14 cellular contexts compared by ENCODE assay signal in the genomic region with DNA sequence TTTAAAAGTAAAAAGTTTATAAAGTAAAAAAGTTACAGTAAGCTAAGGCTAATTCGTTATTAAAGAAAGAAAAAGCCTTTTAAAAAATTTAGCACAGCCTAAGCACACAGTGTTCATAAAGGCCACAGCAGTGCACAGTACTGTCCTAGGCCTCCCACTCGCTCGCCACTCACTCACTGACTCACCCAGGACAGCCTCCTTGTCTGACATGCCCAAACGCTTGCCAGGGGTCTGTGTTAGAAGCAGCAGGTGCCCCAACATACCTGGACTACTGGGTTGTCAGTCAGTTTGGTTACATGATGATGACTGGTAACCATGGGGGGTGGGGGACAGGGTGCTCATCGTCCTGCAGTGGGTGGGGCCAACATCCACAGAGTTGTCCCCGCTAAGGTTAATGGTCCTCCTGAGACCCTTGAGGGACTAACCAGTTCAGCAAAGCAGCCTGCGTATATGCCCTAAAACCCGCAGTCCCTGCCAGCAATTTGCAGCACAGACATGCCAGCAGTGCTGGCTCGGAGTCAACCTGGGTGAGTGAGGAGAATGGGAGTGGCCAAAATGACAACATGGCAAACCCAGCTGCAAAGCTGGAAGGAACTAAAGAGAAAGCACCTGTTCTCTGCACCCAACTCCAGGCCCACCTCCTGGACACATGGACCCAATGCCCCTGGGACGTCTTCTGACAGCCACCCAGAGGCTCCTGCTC. TPM values are rescaled to one million over a fixed set of nuclear protein-coding genes. Genes with fewer than 3 reads are reported as not detected.
DNase-seq lines count a peak whose midpoint lies in the region; ATAC-seq, FAIRE-seq and TF ChIP-seq lines count a peak whose summit lies in the region.
"Had no signal": no experiment of that assay in that cellular context is flagged by ENCODE, and none has a peak within 500 bp of the region (broad histone marks: within the 10 kb centered on the region; RNA-seq: fewer than 3 reads in every experiment).

No MANE protein-coding gene starts in this region.

- TF ChIP-seq POLR2A in right lobe of liver (IDR thresholded peaks at IDR 0.05) = no peak
- TF ChIP-seq POLR2A in HepG2 (IDR thresholded peaks at IDR 0.05; ENCODE audit: insufficient read depth in 1 of 2, low read depth in 2 of 2, low read length in 2 of 2) = no peak
- no peak for TF ChIP-seq POLR2A in upper lobe of left lung (IDR thresholded peaks at IDR 0.05)

- no peak overlapping the region for H3K9ac ChIP-seq in HepG2 (ENCODE audit: insufficient read depth, low read depth, low read length)

- no peak overlapping the region for H3K4me2 ChIP-seq in HepG2 (ENCODE audit: low read depth, low read length)

- H3K27me3 Mint-ChIP-seq in activated T-helper 17 cell treated with anti-CD3 and anti-CD28 coated beads, Interleukin-2, amount 50 U/mL, for 72 hours = no peaks in the 10 kb centered on the region
- H3K27me3 Mint-ChIP-seq: activated B cell treated with CpG ODN at 0.5 μM for 24 hours had no signal

- POLR2A ChIA-PET in HepG2 (lab: Yijun Ruan, JAX) = no interaction called here

- ATAC-seq in right lobe of liver (peak; percentile 81 to 96 (median 85)), HepG2 (no peak; the same call in 2 of the 3 replicates), left lobe of liver (peak; percentile 95), upper lobe of left lung (ENCODE audit: low FRiP score in 2 of 2) (peak; percentile 16 to 50), HG03378 (IDR thresholded peaks at IDR 0.05; ENCODE audit: unreplicated experiment) (no peak)
- peak; percentile 37 for ATAC-seq in activated T-helper 17 cell treated with anti-CD3 and anti-CD28 coated beads, Interleukin-2, amount 50 U/mL, for 72 hours (replicated peaks)

- TF ChIP-seq RAD21 in HepG2 (CRISPR knock-in tag; IDR thresholded peaks at IDR 0.05) = no peak

- no TSS peak for BruUV-seq in HepG2 (replicated peaks; lab: Mats Ljungman, UMichigan)

- H3K4me1 Mint-ChIP-seq in activated T-helper 17 cell treated with anti-CD3 and anti-CD28 coated beads, Interleukin-2, amount 50 U/mL, for 72 hours = no peaks in the 10 kb centered on the region
- H3K4me1 Mint-ChIP-seq: immature natural killer cell had no signal

- intact Hi-C loops in right lobe of liver (cut with DNase I) = no loop called here
- intact Hi-C loops in HepG2 (cut with micrococcal nuclease; ENCODE audit: unreplicated experiment) = no loop called here

- TF ChIP-seq CTCF in right lobe of liver (IDR thresholded peaks at IDR 0.05) = no peak
- TF ChIP-seq CTCF in HepG2 (CRISPR knock-in tag; IDR thresholded peaks at IDR 0.05) = no peak
- TF ChIP-seq CTCF in upper lobe of left lung (IDR thresholded peaks at IDR 0.05) = no peak

- FAIRE-seq in HepG2 (lab: Jason Lieb, UNC) = no peak
- FAIRE-seq: HTR-8/SVneo had no signal

- H2AFZ ChIP-seq in HepG2 (ENCODE audit: low read length) = no peak overlapping the region

- no peaks in the 10 kb centered on the region for H4K20me1 ChIP-seq in HepG2 (ENCODE audit: insufficient read depth, low read length)

- peaks cover 38% of the 10 kb centered on the region for H3K36me3 Mint-ChIP-seq in activated T-helper 17 cell treated with anti-CD3 and anti-CD28 coated beads, Interleukin-2, amount 50 U/mL, for 72 hours (ENCODE audit: low read depth)
- H3K36me3 Mint-ChIP-seq: immature natural killer cell had no signal

- H3K27ac Mint-ChIP-seq in activated T-helper 17 cell treated with anti-CD3 and anti-CD28 coated beads, Interleukin-2, amount 50 U/mL, for 72 hours = no peak overlapping the region
- H3K27ac Mint-ChIP-seq: immature natural killer cell had no signal

- CTCF ChIA-PET in HepG2 (lab: Yijun Ruan, JAX; ENCODE audit: low intra/inter-chr PET ratio, low total read pairs) = no interaction called here

- H3K27ac ChIP-seq in right lobe of liver (no peak overlapping the region), HepG2 (ENCODE audit: extremely low read length, insufficient read depth, low read length) (no peak overlapping the region), upper lobe of left lung (no peak overlapping the region)

- 62% methylated on average over 5 of the region's 10 CpGs for WGBS in right lobe of liver (ENCODE audit: insufficient coverage, low coverage, low lambda C conversion rate, missing lambda C conversion rate)
- 94% methylated on average over 10 of the region's 10 CpGs for WGBS in HepG2 (ENCODE audit: low lambda C conversion rate)
- 72 to 80% methylated on average over 5 to 10 of the region's 10 CpGs for WGBS in upper lobe of left lung, 2 donors

- H3K27me3 ChIP-seq in right lobe of liver (no peaks in the 10 kb centered on the region), HepG2 (ENCODE audit: control insufficient read depth in 1 of 2, insufficient read depth in 2 of 2, low read length in 2 of 2) (no peaks in the 10 kb centered on the region), upper lobe of left lung (no peaks in the 10 kb centered on the region)

- DNase-seq in right lobe of liver (peak in 2 of 3 donors; percentile 55 to 74), HepG2 (ENCODE audit: low spot score) (no peak), left lobe of liver (ENCODE audit: low spot score) (peak; percentile 71), upper lobe of left lung (no peak), ureter (ENCODE audit: low spot score) (no peak)
- no peak for DNase-seq in stimulated activated CD4-positive, alpha-beta T cell treated with anti-CD3 and anti-CD28 coated beads, Interleukin-2, amount 100 ng/mL, for 24 hours
- DNase-seq: activated B cell treated with CpG ODN at 0.5 μM for 24 hours; AML-193; central memory CD4-positive, alpha-beta T cell; immature natural killer cell; NCI-H187 had no signal

- TF ChIP-seq EP300 in HepG2 (IDR thresholded peaks at IDR 0.05; ENCODE audit: low read depth in 2 of 2, low read length in 2 of 2) (no peak), HepG2 (CRISPR knock-in tag; IDR thresholded peaks at IDR 0.05; ENCODE audit: borderline replicate concordance) (no peak), upper lobe of left lung (IDR thresholded peaks at IDR 0.05) (no peak)

- H3K4me1 ChIP-seq in right lobe of liver = no peaks in the 10 kb centered on the region
- H3K4me1 ChIP-seq in HepG2 (ENCODE audit: insufficient read depth, low read length) = no peaks in the 10 kb centered on the region
- no peaks in the 10 kb centered on the region for H3K4me1 ChIP-seq in upper lobe of left lung

- H3K36me3 ChIP-seq in right lobe of liver = peaks cover 0 to 26% (median 8%) of the 10 kb centered on the region in 4 donors
- peaks cover 7 to 30% of the 10 kb centered on the region in 2 experiments for H3K36me3 ChIP-seq in HepG2 (replicated peaks in 1 of 2; ENCODE audit: control insufficient read depth in 1 of 2, insufficient read depth in 2 of 2, low read length in 2 of 2)
- H3K36me3 ChIP-seq in upper lobe of left lung = peaks cover 12 to 65% (median 39%) of the 10 kb centered on the region in 4 donors

- no peaks in the 10 kb centered on the region for H3K79me2 ChIP-seq in HepG2 (ENCODE audit: insufficient read depth, low read length)

- H3K9me3 ChIP-seq in right lobe of liver = no peaks in the 10 kb centered on the region
- H3K9me3 ChIP-seq in HepG2 (ENCODE audit: low read length) = no peaks in the 10 kb centered on the region
- H3K9me3 ChIP-seq in upper lobe of left lung = no peaks in the 10 kb centered on the region

- H3K4me3 ChIP-seq in right lobe of liver = no peak overlapping the region
- H3K4me3 ChIP-seq in HepG2 (replicated peaks in 1 of 3; ENCODE audit: insufficient read depth in 1 of 3, low read depth in 2 of 3, low read length in 3 of 3) = no peak overlapping the region
- H3K4me3 ChIP-seq in upper lobe of left lung = no peak overlapping the region

- no peaks in the 10 kb centered on the region for H3K9me3 Mint-ChIP-seq in activated T-helper 17 cell treated with anti-CD3 and anti-CD28 coated beads, Interleukin-2, amount 50 U/mL, for 72 hours
- H3K9me3 Mint-ChIP-seq: activated B cell treated with CpG ODN at 0.5 μM for 24 hours, immature natural killer cell had no signal

- in situ Hi-C loops in HepG2 (cut with HindIII; ENCODE audit: extremely low pct_ligation_motif_present, low pct_unique_long_range_greater_than_20kb) = no loop called here

- no peak overlapping the region for H3K4me3 Mint-ChIP-seq in activated T-helper 17 cell treated with anti-CD3 and anti-CD28 coated beads, Interleukin-2, amount 50 U/mL, for 72 hours
- H3K4me3 Mint-ChIP-seq: activated B cell treated with CpG ODN at 0.5 μM for 24 hours, immature natural killer cell had no signal

TF ChIP-seq in HepG2, 621 proteins besides CTCF, POLR2A, EP300 and RAD21 (continues in another document):
- TF ChIP-seq U2AF2 (IDR thresholded peaks at IDR 0.05; ENCODE audit: low read depth, low read length) = no peak

RNA-seq across cellular contexts. Expression of a gene that starts 49.2 kb away (rescaled TPM):
- total RNA-seq in right lobe of liver = 10 to 100 TPM; 44.3 to 73.2 (median 50.7) TPM
- 58.3 and 68.2 TPM in 2 replicates for total RNA-seq in HepG2 (2016; rRNA removed; fragmentation: Illumina TruSeq; extraction: Trizol)
- 8.0 and 12.6 TPM in 2 replicates for total RNA-seq in HepG2 (2016; cell fraction: cytosol; rRNA removed; fragmentation: Illumina TruSeq; extraction: Trizol; ENCODE audit: low read depth)
- 52.9 and 61.7 TPM in 2 replicates for total RNA-seq in HepG2 (2016; cell fraction: insoluble cytoplasmic fraction; rRNA removed; fragmentation: Illumina TruSeq; extraction: Trizol)
- total RNA-seq in HepG2 (2016; cell fraction: membrane; rRNA removed; fragmentation: Illumina TruSeq; extraction: Trizol) = 15.5 and 18.4 TPM in 2 replicates
- total RNA-seq in HepG2 (2016; cell fraction: nucleus; rRNA removed; fragmentation: Illumina TruSeq; extraction: Trizol) = 43.3 and 49.9 TPM in 2 replicates
- polyA plus RNA-seq in HepG2 (2011; rRNA removed) = 38.1 and 39.0 TPM in 2 replicates
- polyA plus RNA-seq in HepG2 (2011; cell fraction: cytosol; rRNA removed) = 40.5 and 41.5 TPM in 2 replicates
- polyA plus RNA-seq in HepG2 (2011; cell fraction: nucleus; rRNA removed) = 56.2 and 59.8 TPM in 2 replicates
- 28.3 and 34.4 TPM in 2 replicates for polyA plus RNA-seq in HepG2 (2012)
- polyA plus RNA-seq in HepG2 (2016; cell fraction: cytosol; fragmentation: Illumina TruSeq; extraction: Trizol; ENCODE audit: low read depth) = 2.5 and 2.6 TPM in 2 replicates
- 37.6 and 42.3 TPM in 2 replicates for polyA plus RNA-seq in HepG2 (2016; cell fraction: insoluble cytoplasmic fraction; fragmentation: Illumina TruSeq; extraction: Trizol; ENCODE audit: low read depth)
- polyA plus RNA-seq in HepG2 (2016; cell fraction: membrane; fragmentation: Illumina TruSeq; extraction: Trizol; ENCODE audit: low read depth) = 5.2 and 7.3 TPM in 2 replicates
- 39.0 and 40.2 TPM in 2 replicates for polyA plus RNA-seq in HepG2 (2016; cell fraction: nucleus; fragmentation: Illumina TruSeq; extraction: Trizol; ENCODE audit: insufficient read depth, low read depth)
- 99.8 and 114 TPM in 2 replicates for polyA minus RNA-seq in HepG2 (2011; rRNA and poly(A)+ RNA removed; ENCODE audit: low replicate concordance)
- 21.1 and 22.3 TPM in 2 replicates for polyA minus RNA-seq in HepG2 (2011; cell fraction: cytosol; rRNA and poly(A)+ RNA removed)
- 40.7 and 43.8 TPM in 2 replicates for polyA minus RNA-seq in HepG2 (2011; cell fraction: nucleus; rRNA and poly(A)+ RNA removed)
- total RNA-seq in activated T-helper 17 cell treated with anti-CD3 and anti-CD28 coated beads, Interleukin-2, amount 50 U/mL, for 72 hours = 10 to 100 TPM; 34.3 to 39.5 TPM
- total RNA-seq in left lobe of liver = 46.0 TPM
- 100 to 1,000 TPM; 100 to 171 (median 136) TPM for total RNA-seq in upper lobe of left lung
- 129 TPM for total RNA-seq in ureter

Comparison
In these comparisons a context has a peak if more than half of its experiments do, and no peak if none do; other contexts are left out.
1. ATAC-seq: peak in right lobe of liver (4 of 4), activated T-helper 17 cell treated with anti-CD3 and anti-CD28 coated beads, Interleukin-2, amount 50 U/mL, for 72 hours (single experiment), left lobe of liver (single experiment) and upper lobe of left lung (2 of 2); none in HepG2 (single experiment) and HG03378 (single experiment).
2. DNase-seq: peak in right lobe of liver (2 of 3) and left lobe of liver (single experiment); none in HepG2 (single experiment), upper lobe of left lung (0 of 2), ureter (single experiment) and stimulated activated CD4-positive, alpha-beta T cell treated with anti-CD3 and anti-CD28 coated beads, Interleukin-2, amount 100 ng/mL, for 24 hours (0 of 2).